14 cellular contexts compared by ENCODE assay signal in genomic region chr3:54299169-54299935, GRCh38.
"Had no signal": no experiment of that assay in that cellular context is flagged by ENCODE, and none has a peak within 500 bp of the region (broad histone marks: within the 10 kb centered on the region; RNA-seq: fewer than 3 reads in every experiment).

No MANE protein-coding gene starts in this region.

- ATAC-seq: activated T-cell treated with anti-CD3 and anti-CD28 coated beads, Interleukin-2, amount 50 U/mL, for 72 hours; esophagus mucosa; left colon had no signal

- DNase-seq: activated CD4-positive, alpha-beta T cell treated with anti-CD3 and anti-CD28 coated beads for 1 hour; activated CD4-positive, alpha-beta T cell treated with anti-CD3 and anti-CD28 coated beads, Interleukin-2, amount 50 U/mL, for 48 hours; activated gamma-delta T cell treated with Interleukin-2 at 50 U/mL for 16 hours; activated naive CD8-positive, alpha-beta T cell treated with anti-CD3 and anti-CD28 coated beads for 36 hours; activated T-cell treated with anti-CD3 and anti-CD28 coated beads, Interleukin-2, amount 50 U/mL, for 72 hours; dermis blood vessel endothelial cell; glutamatergic neuron; left colon; ovary; tibial artery had no signal

- H3K4me3 ChIP-seq: breast epithelium, ovary, skin epidermis, tibial artery, vagina had no signal

- H3K36me3 ChIP-seq: breast epithelium, ovary, tibial artery, vagina had no signal

- H3K27ac ChIP-seq: breast epithelium, ovary, skin epidermis, tibial artery, vagina had no signal

- H3K27me3 ChIP-seq: breast epithelium, ovary, tibial artery, vagina had no signal

- H3K4me1 ChIP-seq: breast epithelium, vagina had no signal

- H3K9me3 ChIP-seq: breast epithelium, ovary, tibial artery, vagina had no signal
